ENCODE assay signal across 9 cellular contexts in the genomic region with DNA sequence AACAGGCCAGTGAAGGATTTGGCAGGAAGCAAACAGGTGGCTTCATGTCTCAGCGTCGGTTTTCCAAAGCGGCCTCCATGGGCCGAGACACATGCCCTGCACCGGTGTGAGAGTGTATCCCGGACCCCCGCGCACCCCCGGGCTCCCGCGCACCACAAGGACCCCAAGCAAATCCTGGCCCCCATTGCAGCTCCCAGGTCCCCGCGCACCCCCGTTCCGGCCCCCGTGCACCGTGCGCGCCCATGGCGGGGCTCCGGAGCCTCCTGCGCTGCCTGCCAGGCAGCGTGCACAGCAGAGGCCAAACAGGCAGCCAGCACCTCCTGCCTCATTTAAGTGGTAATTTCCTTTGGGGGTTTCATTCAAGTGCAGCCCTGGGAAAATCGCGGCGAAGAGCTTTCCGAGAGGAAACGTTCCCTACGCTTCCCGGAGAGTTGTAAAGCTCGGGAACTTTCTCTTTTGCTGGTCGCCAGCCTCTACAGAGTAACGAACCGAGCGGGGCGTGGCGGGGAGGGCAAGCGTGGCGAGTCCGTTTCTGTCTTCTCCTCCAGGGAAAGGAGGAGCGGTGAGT.
DNase-seq lines count a peak whose midpoint lies in the region; ATAC-seq, FAIRE-seq and TF ChIP-seq lines count a peak whose summit lies in the region.
"Had no signal": no experiment of that assay in that cellular context is flagged by ENCODE, and none has a peak within 500 bp of the region (broad histone marks: within the 10 kb centered on the region; RNA-seq: fewer than 3 reads in every experiment).

No MANE protein-coding gene starts in this region.

- no peak overlapping the region for H3K27ac ChIP-seq in kidney (ENCODE audit: low read depth in 2 of 2, low read length in 2 of 2)
- H3K27ac ChIP-seq in skin epidermis: peak overlapping the region in 1 of 21 experiments; percentile 16

- H3K27me3 ChIP-seq in bronchial epithelial cell (ENCODE audit: control insufficient read depth, insufficient read depth, low read length): no peaks in the 10 kb centered on the region

- ATAC-seq in HG02610 (IDR thresholded peaks at IDR 0.05; ENCODE audit: unreplicated experiment) (peak; percentile 58), HG03439 (IDR thresholded peaks at IDR 0.05; ENCODE audit: unreplicated experiment) (no peak), GM21737 (IDR thresholded peaks at IDR 0.05; ENCODE audit: unreplicated experiment) (no peak)

- no peaks in the 10 kb centered on the region for H3K9me3 ChIP-seq in kidney (ENCODE audit: control insufficient read depth in 1 of 2, low read length in 2 of 2)

- FAIRE-seq in bronchial epithelial cell (lab: Jason Lieb, UNC) (no peak), kidney (lab: Jason Lieb, UNC) (no peak)

- DNase-seq in bronchial epithelial cell (ENCODE audit: low read depth) (peak; percentile 8), kidney (peak; percentile 59), epidermal melanocyte (ENCODE audit: insufficient read length, low spot score) (no peak)
- DNase-seq in activated naive CD4-positive, alpha-beta T cell (lab: John Stamatoyannopoulos, UW): no peak
- DNase-seq: activated CD4-positive, alpha-beta T cell treated with anti-CD3 and anti-CD28 coated beads for 4 hours had no signal

- TF ChIP-seq CTCF in bronchial epithelial cell (IDR thresholded peaks at IDR 0.05; ENCODE audit: insufficient read depth, low read length, severe bottlenecking) (no peak), kidney (IDR thresholded peaks at IDR 0.05; ENCODE audit: borderline replicate concordance, extremely low read depth, insufficient read depth) (no peak)

- H3K4me1 ChIP-seq in kidney (ENCODE audit: control insufficient read depth in 1 of 2, insufficient read depth in 1 of 2, low read depth in 1 of 2, low read length in 2 of 2): no peaks in the 10 kb centered on the region

- H3K36me3 ChIP-seq in bronchial epithelial cell (ENCODE audit: control insufficient read depth, insufficient read depth, low read length) (no peaks in the 10 kb centered on the region), kidney (ENCODE audit: control insufficient read depth in 1 of 2, insufficient read depth in 2 of 2, low read length in 2 of 2) (no peaks in the 10 kb centered on the region)

- peak overlapping the region in 1 of 2 donors; percentile 34 for H3K9ac ChIP-seq in kidney (ENCODE audit: low read length in 2 of 2)

- intact Hi-C loops in kidney (cut with DNase I): no loop called here

- H3K4me3 ChIP-seq in bronchial epithelial cell (ENCODE audit: low read depth, low read length) (peak overlapping the region; percentile 44), kidney (ENCODE audit: low read length in 2 of 2) (peak overlapping the region; percentile 59 to 68), skin epidermis (peak overlapping the region; percentile 14 to 53 (median 33))

Comparison
In these comparisons a context has a peak if more than half of its experiments do, and no peak if none do; other contexts are left out.
1. DNase-seq: peak in bronchial epithelial cell (single experiment) and kidney (single experiment); none in epidermal melanocyte (single experiment) and activated naive CD4-positive, alpha-beta T cell (0 of 4).
2. Peak in every context shown above with its lines, with median percentiles within 50 percentile points of each other: H3K4me3 ChIP-seq.